ENCODE assay signal across 35 cellular contexts in the genomic region with DNA sequence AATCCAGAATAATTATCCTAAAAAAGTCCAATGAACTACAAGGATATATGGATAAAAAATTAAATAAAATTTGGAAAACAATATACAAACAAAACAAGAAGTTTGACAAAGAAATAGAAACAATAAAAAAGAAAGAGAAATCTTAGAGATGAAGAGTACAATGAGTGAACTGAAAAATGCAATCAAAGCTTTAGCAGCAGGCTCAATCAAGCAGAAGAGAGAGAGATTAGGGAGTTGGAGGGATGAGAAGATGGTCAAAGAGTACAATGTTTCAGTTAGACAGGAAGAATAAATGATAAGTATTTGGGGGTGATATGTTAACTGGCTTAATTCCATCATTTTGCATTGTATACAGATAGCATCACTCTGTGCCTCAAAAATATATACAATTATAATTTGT. TPM values are rescaled to one million over a fixed set of nuclear protein-coding genes. Genes with fewer than 3 reads are reported as not detected.
"Had no signal": no experiment of that assay in that cellular context is flagged by ENCODE, and none has a peak within 500 bp of the region (broad histone marks: within the 10 kb centered on the region; RNA-seq: fewer than 3 reads in every experiment).

No MANE protein-coding gene starts in this region.

- H3K9ac ChIP-seq: neural progenitor cell, parathyroid adenoma had no signal

- H2AFZ ChIP-seq: neural progenitor cell, parathyroid adenoma had no signal

- H3K4me1 ChIP-seq: neural progenitor cell, parathyroid adenoma, psoas muscle, spleen, suprapubic skin, testis, tibial artery, transverse colon, upper lobe of right lung, uterus had no signal

- H3K4me1 Mint-ChIP-seq: natural killer cell; nephron; neural progenitor cell; stimulated activated memory B cell treated with anti-CD40 and anti-IgM and Interleukin-4, amounts not matched to agents 10 μg/mL and 1 μg/mL and 100 μg/mL, for 72 hours; stimulated activated naive CD8-positive, alpha-beta T cell treated with anti-CD3 and anti-CD28 coated beads, Interleukin-15, amount 100 ng/mL, for 72 hours had no signal

- H3K4me2 ChIP-seq: neural progenitor cell, smooth muscle cell had no signal

- H3K27me3 Mint-ChIP-seq: progenitor cell of endocrine pancreas; stimulated activated memory B cell treated with anti-CD40 and anti-IgM and Interleukin-4, amounts not matched to agents 10 μg/mL and 1 μg/mL and 100 μg/mL, for 72 hours; stimulated activated naive CD8-positive, alpha-beta T cell treated with anti-CD3 and anti-CD28 coated beads, Interleukin-15, amount 100 ng/mL, for 72 hours; type B pancreatic cell had no signal

- H3K9me3 ChIP-seq: ovary, suprapubic skin, testis, tibial artery, transverse colon, uterus had no signal

- H3K36me3 ChIP-seq: ovary, suprapubic skin, tibial artery, transverse colon, upper lobe of right lung, uterus had no signal

- H3K79me2 ChIP-seq: parathyroid adenoma had no signal

- H3K27ac Mint-ChIP-seq: natural killer cell; nephron; neural progenitor cell; progenitor cell of endocrine pancreas; stimulated activated memory B cell treated with anti-CD40 and anti-IgM and Interleukin-4, amounts not matched to agents 10 μg/mL and 1 μg/mL and 100 μg/mL, for 72 hours; stimulated activated naive CD8-positive, alpha-beta T cell treated with anti-CD3 and anti-CD28 coated beads, Interleukin-15, amount 100 ng/mL, for 72 hours; type B pancreatic cell had no signal

- H3K27ac ChIP-seq: neural progenitor cell, ovary, parathyroid adenoma, psoas muscle, skin epidermis, spleen, suprapubic skin, testis, tibial artery, transverse colon, upper lobe of right lung, uterus had no signal

- H3K9me3 Mint-ChIP-seq: type B pancreatic cell had no signal

- H3K4me3 Mint-ChIP-seq: natural killer cell; nephron; neural progenitor cell; stimulated activated memory B cell treated with anti-CD40 and anti-IgM and Interleukin-4, amounts not matched to agents 10 μg/mL and 1 μg/mL and 100 μg/mL, for 72 hours; stimulated activated naive CD8-positive, alpha-beta T cell treated with anti-CD3 and anti-CD28 coated beads, Interleukin-15, amount 100 ng/mL, for 72 hours; type B pancreatic cell had no signal

- H3K27me3 ChIP-seq: neural progenitor cell, ovary, spleen, suprapubic skin, testis, tibial artery, transverse colon, upper lobe of right lung, uterus had no signal

- DNase-seq: natural killer cell; occipital lobe; ovary; posterior cingulate gyrus; psoas muscle; right cardiac atrium; spleen; stimulated activated CD4-positive, alpha-beta T cell treated with anti-CD3 and anti-CD28 coated beads, Interleukin-12 subunit alpha, Interleukin-12 subunit beta, amount 100 ng/mL, for 4 hours; stimulated activated CD4-positive, alpha-beta T cell treated with anti-CD3 and anti-CD28 coated beads, Interleukin-1b, Interleukin-23, amount 100 ng/mL, for 48 hours; stimulated activated CD4-positive, alpha-beta T cell treated with anti-CD3 and anti-CD28 coated beads, Interleukin-4, amount 100 ng/mL, for 1 hour; stimulated activated CD4-positive, alpha-beta T cell treated with anti-CD3 and anti-CD28 coated beads, Interleukin-4, amount 100 ng/mL, for 4 hours; stimulated activated CD8-positive, alpha-beta memory T cell treated with anti-CD3 and anti-CD28 coated beads, Interleukin-4, amount 100 ng/mL, for 48 hours; stimulated activated naive CD4-positive, alpha-beta T cell; stimulated activated naive CD8-positive, alpha-beta T cell treated with anti-CD3 and anti-CD28 coated beads, Interleukin-15, amount 100 ng/mL, for 72 hours; stimulated activated naive CD8-positive, alpha-beta T cell treated with anti-CD3 and anti-CD28 coated beads, Interleukin-15, Interleukin-2, amounts not matched to agents 100 U/mL and 50 U/mL, for 24 hours; substantia nigra; testis; tibial artery; transverse colon; upper lobe of right lung; uterus had no signal

- H3K4me3 ChIP-seq: neural progenitor cell, ovary, psoas muscle, skin epidermis, smooth muscle cell, spleen, suprapubic skin, testis, tibial artery, transverse colon, upper lobe of right lung, uterus had no signal

- ATAC-seq: natural killer cell; psoas muscle; right cardiac atrium; sciatic nerve; stimulated activated memory B cell treated with anti-CD40 and anti-IgM and Interleukin-4, amounts not matched to agents 10 μg/mL and 1 μg/mL and 100 μg/mL, for 72 hours; stimulated activated naive CD8-positive, alpha-beta T cell treated with anti-CD3 and anti-CD28 coated beads, Interleukin-15, amount 100 ng/mL, for 72 hours; stimulated activated naive CD8-positive, alpha-beta T cell treated with anti-CD3 and anti-CD28 coated beads, Interleukin-15, Interleukin-2, amounts not matched to agents 100 U/mL and 50 U/mL, for 24 hours; upper lobe of right lung had no signal

RNA-seq across cellular contexts. Expression of a gene that starts 51.9 kb away (rescaled TPM):
- total RNA-seq: natural killer cell, occipital lobe, osteoblast, ovary, progenitor cell of endocrine pancreas, psoas muscle, renal cortical epithelial cell, right cardiac atrium, sciatic nerve, smooth muscle cell, spleen, suprapubic skin, transverse colon, upper lobe of right lung, urinary bladder, uterus had no signal
- polyA plus RNA-seq: neural cell, ovary, psoas muscle, right cardiac atrium, smooth muscle cell, spleen, urinary bladder had no signal
